In genomic region chr2:229980440-229981184, GRCh38 we compare ENCODE assay signal across 1 cellular context.
TF ChIP-seq lines count a peak whose summit lies in the region.

No MANE protein-coding gene starts in this region.

TF ChIP-seq in HepG2, 621 proteins besides CTCF, POLR2A, EP300 and RAD21 (continued from another document):
- TF ChIP-seq NFIB (CRISPR knock-in tag; IDR thresholded peaks at IDR 0.05; ENCODE audit: borderline replicate concordance) (no peak), PRMT3 (CRISPR knock-in tag; IDR thresholded peaks at IDR 0.05; ENCODE audit: borderline replicate concordance, low read depth) (no peak), CENPT (CRISPR knock-in tag; IDR thresholded peaks at IDR 0.05; ENCODE audit: low read depth) (no peak), SCMH1 (CRISPR knock-in tag; IDR thresholded peaks at IDR 0.05; ENCODE audit: borderline replicate concordance) (no peak), KDM5A (IDR thresholded peaks at IDR 0.05; ENCODE audit: borderline replicate concordance, low read length) (no peak), ZSCAN12 (CRISPR knock-in tag; IDR thresholded peaks at IDR 0.05) (no peak)
- TF ChIP-seq, protein P1, sequence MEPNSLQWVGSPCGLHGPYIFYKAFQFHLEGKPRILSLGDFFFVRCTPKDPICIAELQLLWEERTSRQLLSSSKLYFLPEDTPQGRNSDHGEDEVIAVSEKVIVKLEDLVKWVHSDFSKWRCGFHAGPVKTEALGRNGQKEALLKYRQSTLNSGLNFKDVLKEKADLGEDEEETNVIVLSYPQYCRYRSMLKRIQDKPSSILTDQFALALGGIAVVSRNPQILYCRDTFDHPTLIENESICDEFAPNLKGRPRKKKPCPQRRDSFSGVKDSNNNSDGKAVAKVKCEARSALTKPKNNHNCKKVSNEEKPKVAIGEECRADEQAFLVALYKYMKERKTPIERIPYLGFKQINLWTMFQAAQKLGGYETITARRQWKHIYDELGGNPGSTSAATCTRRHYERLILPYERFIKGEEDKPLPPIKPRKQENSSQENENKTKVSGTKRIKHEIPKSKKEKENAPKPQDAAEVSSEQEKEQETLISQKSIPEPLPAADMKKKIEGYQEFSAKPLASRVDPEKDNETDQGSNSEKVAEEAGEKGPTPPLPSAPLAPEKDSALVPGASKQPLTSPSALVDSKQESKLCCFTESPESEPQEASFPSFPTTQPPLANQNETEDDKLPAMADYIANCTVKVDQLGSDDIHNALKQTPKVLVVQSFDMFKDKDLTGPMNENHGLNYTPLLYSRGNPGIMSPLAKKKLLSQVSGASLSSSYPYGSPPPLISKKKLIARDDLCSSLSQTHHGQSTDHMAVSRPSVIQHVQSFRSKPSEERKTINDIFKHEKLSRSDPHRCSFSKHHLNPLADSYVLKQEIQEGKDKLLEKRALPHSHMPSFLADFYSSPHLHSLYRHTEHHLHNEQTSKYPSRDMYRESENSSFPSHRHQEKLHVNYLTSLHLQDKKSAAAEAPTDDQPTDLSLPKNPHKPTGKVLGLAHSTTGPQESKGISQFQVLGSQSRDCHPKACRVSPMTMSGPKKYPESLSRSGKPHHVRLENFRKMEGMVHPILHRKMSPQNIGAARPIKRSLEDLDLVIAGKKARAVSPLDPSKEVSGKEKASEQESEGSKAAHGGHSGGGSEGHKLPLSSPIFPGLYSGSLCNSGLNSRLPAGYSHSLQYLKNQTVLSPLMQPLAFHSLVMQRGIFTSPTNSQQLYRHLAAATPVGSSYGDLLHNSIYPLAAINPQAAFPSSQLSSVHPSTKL (CRISPR knock-in tag; IDR thresholded peaks at IDR 0.05) = no peak
- TF ChIP-seq, protein P2, sequence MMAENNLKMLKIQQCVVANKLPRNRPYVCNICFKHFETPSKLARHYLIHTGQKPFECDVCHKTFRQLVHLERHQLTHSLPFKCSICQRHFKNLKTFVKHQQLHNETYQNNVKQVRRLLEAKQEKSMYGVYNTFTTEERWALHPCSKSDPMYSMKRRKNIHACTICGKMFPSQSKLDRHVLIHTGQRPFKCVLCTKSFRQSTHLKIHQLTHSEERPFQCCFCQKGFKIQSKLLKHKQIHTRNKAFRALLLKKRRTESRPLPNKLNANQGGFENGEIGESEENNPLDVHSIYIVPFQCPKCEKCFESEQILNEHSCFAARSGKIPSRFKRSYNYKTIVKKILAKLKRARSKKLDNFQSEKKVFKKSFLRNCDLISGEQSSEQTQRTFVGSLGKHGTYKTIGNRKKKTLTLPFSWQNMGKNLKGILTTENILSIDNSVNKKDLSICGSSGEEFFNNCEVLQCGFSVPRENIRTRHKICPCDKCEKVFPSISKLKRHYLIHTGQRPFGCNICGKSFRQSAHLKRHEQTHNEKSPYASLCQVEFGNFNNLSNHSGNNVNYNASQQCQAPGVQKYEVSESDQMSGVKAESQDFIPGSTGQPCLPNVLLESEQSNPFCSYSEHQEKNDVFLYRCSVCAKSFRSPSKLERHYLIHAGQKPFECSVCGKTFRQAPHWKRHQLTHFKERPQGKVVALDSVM (CRISPR knock-in tag; IDR thresholded peaks at IDR 0.05) = no peak
TF ChIP-seq in HepG2: peak in this region for 0.
